In genomic region chr15:71282086-71282485, GRCh38 we compare ENCODE assay signal across 19 cellular contexts.
DNase-seq lines count a peak whose midpoint lies in the region; ATAC-seq and TF ChIP-seq lines count a peak whose summit lies in the region.
"Had no signal": no experiment of that assay in that cellular context is flagged by ENCODE, and none has a peak within 500 bp of the region (broad histone marks: within the 10 kb centered on the region; RNA-seq: fewer than 3 reads in every experiment).

No MANE protein-coding gene starts in this region.

- H3K27ac Mint-ChIP-seq in activated T-cell treated with anti-CD3 and anti-CD28 coated beads, Interleukin-2, amount 50 U/mL, for 72 hours = no peak overlapping the region
- no peak overlapping the region for H3K27ac Mint-ChIP-seq in T-helper 17 cell
- H3K27ac Mint-ChIP-seq: natural killer cell had no signal

- no peaks in the 10 kb centered on the region for H3K79me2 ChIP-seq in ACC112 (ENCODE audit: control insufficient read depth, insufficient read depth, low read length, unreplicated experiment)
- no peaks in the 10 kb centered on the region for H3K79me2 ChIP-seq in hepatocyte

- no peak overlapping the region for H3K4me3 Mint-ChIP-seq in activated T-cell treated with anti-CD3 and anti-CD28 coated beads, Interleukin-2, amount 50 U/mL, for 72 hours
- no peak overlapping the region for H3K4me3 Mint-ChIP-seq in T-helper 17 cell
- H3K4me3 Mint-ChIP-seq: natural killer cell had no signal

- TF ChIP-seq EP300 in Ishikawa (IDR thresholded peaks at IDR 0.05; ENCODE audit: borderline replicate concordance) = no peak
- no peak for TF ChIP-seq EP300 in esophagus muscularis mucosa (IDR thresholded peaks at IDR 0.05)

- peak overlapping the region; percentile 99 for H3K27ac ChIP-seq in ACC112 (ENCODE audit: low read depth, low read length)
- peak overlapping the region in 3 of 4 donors; percentile 19 to 68 (median 52) for H3K27ac ChIP-seq in esophagus muscularis mucosa (replicated peaks in 1 of 4)
- no peak overlapping the region for H3K27ac ChIP-seq in hepatocyte

- no peak overlapping the region for H2AFZ ChIP-seq in ACC112 (ENCODE audit: low read length, unreplicated experiment)
- no peak overlapping the region for H2AFZ ChIP-seq in hepatocyte

- no peak overlapping the region for H3K4me3 ChIP-seq in ACC112 (ENCODE audit: low read depth, low read length)
- H3K4me3 ChIP-seq in esophagus muscularis mucosa = no peak overlapping the region
- H3K4me3 ChIP-seq in hepatocyte = no peak overlapping the region
- H3K4me3 ChIP-seq: GM12878, K562, testis had no signal

- H3K4me2 ChIP-seq in hepatocyte = no peak overlapping the region

- no peaks in the 10 kb centered on the region for H3K36me3 Mint-ChIP-seq in activated T-cell treated with anti-CD3 and anti-CD28 coated beads, Interleukin-2, amount 50 U/mL, for 72 hours (ENCODE audit: insufficient read depth in 2 of 2)
- peaks cover 3% of the 10 kb centered on the region for H3K36me3 Mint-ChIP-seq in T-helper 17 cell (ENCODE audit: low read depth)
- H3K36me3 Mint-ChIP-seq: natural killer cell had no signal

- TF ChIP-seq POLR2A in esophagus muscularis mucosa (IDR thresholded peaks at IDR 0.05; ENCODE audit: low read depth) = no peak

- no peaks in the 10 kb centered on the region for H3K27me3 ChIP-seq in ACC112 (ENCODE audit: insufficient read depth, low read length)
- H3K27me3 ChIP-seq in esophagus muscularis mucosa = no peaks in the 10 kb centered on the region
- no peaks in the 10 kb centered on the region for H3K27me3 ChIP-seq in hepatocyte
- H3K27me3 ChIP-seq: testis had no signal

- TF ChIP-seq RAD21 in Ishikawa (IDR thresholded peaks at IDR 0.05; ENCODE audit: low read depth) = no peak

- intact Hi-C loops in esophagus muscularis mucosa (cut with DNase I) = no loop called here

- no peak for DNase-seq in esophagus muscularis mucosa (ENCODE audit: extremely low spot score)
- peak; percentile 64 for DNase-seq in myocyte (ENCODE audit: low read depth)
- DNase-seq in activated T-cell treated with anti-CD3 and anti-CD28 coated beads, Interleukin-2, amount 50 U/mL, for 72 hours = no peak
- DNase-seq in hepatocyte (ENCODE audit: low spot score) = no peak
- no peak for DNase-seq in T-helper 17 cell
- DNase-seq: activated CD4-positive, alpha-beta T cell treated with anti-CD3 and anti-CD28 coated beads for 4 hours; DMS53; kidney glomerular epithelial cell; natural killer cell; NCI-H1417 treated with DMSO at 0.1 percent for 48 hours; NCI-H446; OCI-M1; T-helper 1 cell; testis had no signal

- peaks cover 12% of the 10 kb centered on the region for H3K27me3 Mint-ChIP-seq in activated T-cell treated with anti-CD3 and anti-CD28 coated beads, Interleukin-2, amount 50 U/mL, for 72 hours (ENCODE audit: low read depth)
- H3K27me3 Mint-ChIP-seq in T-helper 17 cell = peaks cover 15% of the 10 kb centered on the region

- no peaks in the 10 kb centered on the region for H3K9me2 ChIP-seq in hepatocyte (replicated peaks; ENCODE audit: insufficient read depth)

- H3K9me3 Mint-ChIP-seq in activated T-cell treated with anti-CD3 and anti-CD28 coated beads, Interleukin-2, amount 50 U/mL, for 72 hours = no peaks in the 10 kb centered on the region
- H3K9me3 Mint-ChIP-seq: natural killer cell had no signal

- TF ChIP-seq CTCF in esophagus muscularis mucosa (IDR thresholded peaks at IDR 0.05) = no peak
- no peak for TF ChIP-seq CTCF in hepatocyte (IDR thresholded peaks at IDR 0.05; ENCODE audit: poor library complexity)

- 62% methylated on average over 3 of the region's 3 CpGs for WGBS in esophagus muscularis mucosa
- WGBS in hepatocyte (ENCODE audit: low lambda C conversion rate, missing lambda C conversion rate) = 72% methylated on average over 3 of the region's 3 CpGs

- H4K20me1 ChIP-seq in hepatocyte (ENCODE audit: insufficient read depth, poor library complexity, severe bottlenecking) = no peaks in the 10 kb centered on the region

- H3K4me1 ChIP-seq in ACC112 (ENCODE audit: control insufficient read depth, insufficient read depth, low read length, unreplicated experiment) = peaks cover 51% of the 10 kb centered on the region
- H3K4me1 ChIP-seq in esophagus muscularis mucosa = peaks cover 21 to 32% (median 31%) of the 10 kb centered on the region in 4 donors
- H3K4me1 ChIP-seq in hepatocyte (ENCODE audit: insufficient read depth) = peaks cover 11% of the 10 kb centered on the region

- H3K36me3 ChIP-seq in ACC112 (ENCODE audit: insufficient read depth, low read length) (no peaks in the 10 kb centered on the region), esophagus muscularis mucosa (no peaks in the 10 kb centered on the region), hepatocyte (replicated peaks; ENCODE audit: insufficient read depth, low read depth) (no peaks in the 10 kb centered on the region)

- ATAC-seq in activated T-cell treated with anti-CD3 and anti-CD28 coated beads, Interleukin-2, amount 50 U/mL, for 72 hours (replicated peaks in 1 of 2) = no peak
- no peak for ATAC-seq in T-helper 17 cell
- ATAC-seq in GM19467 (IDR thresholded peaks at IDR 0.05; ENCODE audit: unreplicated experiment) = no peak
- ATAC-seq: GM12878, K562, natural killer cell had no signal

- no peaks in the 10 kb centered on the region for H3K4me1 Mint-ChIP-seq in activated T-cell treated with anti-CD3 and anti-CD28 coated beads, Interleukin-2, amount 50 U/mL, for 72 hours (ENCODE audit: low read depth)
- no peaks in the 10 kb centered on the region for H3K4me1 Mint-ChIP-seq in T-helper 17 cell
- H3K4me1 Mint-ChIP-seq: natural killer cell had no signal

- no peaks in the 10 kb centered on the region for H3K9me3 ChIP-seq in esophagus muscularis mucosa
- no peaks in the 10 kb centered on the region for H3K9me3 ChIP-seq in hepatocyte (ENCODE audit: low read depth)
- no peaks in the 10 kb centered on the region for H3K9me3 ChIP-seq in T-helper 17 cell (ENCODE audit: control insufficient read depth, low read length, poor library complexity, severe bottlenecking)
- H3K9me3 ChIP-seq: testis had no signal

TF ChIP-seq in Ishikawa, 13 proteins besides CTCF, POLR2A, EP300 and RAD21:
- TF ChIP-seq YY1 (IDR thresholded peaks at IDR 0.05; ENCODE audit: low read depth) (no peak), EGR1 (IDR thresholded peaks at IDR 0.05) (no peak), USF1 (IDR thresholded peaks at IDR 0.05) (no peak), TEAD4 (IDR thresholded peaks at IDR 0.05) (peak; percentile 18; the same call in 1 of the 2 replicates), NFIC (IDR thresholded peaks at IDR 0.05) (no peak)
TF ChIP-seq in Ishikawa: peak in this region for 1.
